ENCODE assay signal across 25 cellular contexts in the genomic region with DNA sequence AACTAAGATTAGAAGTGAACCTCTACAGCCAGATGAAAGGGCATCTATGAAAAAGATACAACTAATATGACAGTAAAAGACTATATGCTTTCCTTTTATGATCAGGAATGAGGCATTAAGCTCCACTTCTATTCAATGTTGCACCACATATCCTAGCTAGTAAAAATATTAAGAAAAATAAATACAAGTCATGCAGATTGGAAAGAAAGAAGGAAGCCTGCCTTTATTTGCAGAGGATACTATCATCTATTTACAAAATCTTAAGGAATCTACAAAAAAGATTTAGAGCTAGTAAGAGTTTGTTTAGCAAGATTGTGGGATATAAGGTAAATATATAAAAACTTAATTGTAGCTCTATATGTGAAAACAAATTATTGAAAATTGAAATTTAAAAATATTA.
"Had no signal": no experiment of that assay in that cellular context is flagged by ENCODE, and none has a peak within 500 bp of the region (broad histone marks: within the 10 kb centered on the region; RNA-seq: fewer than 3 reads in every experiment).

No MANE protein-coding gene starts in this region.

- H3K27me3 ChIP-seq: colonic mucosa, dorsolateral prefrontal cortex, esophagus muscularis mucosa, esophagus squamous epithelium, foreskin keratinocyte, gastrocnemius medialis, gastroesophageal sphincter, heart left ventricle, heart right ventricle, hepatocyte had no signal

- H3K27ac ChIP-seq: colonic mucosa, coronary artery, dorsolateral prefrontal cortex, epithelial cell of prostate, esophagus muscularis mucosa, esophagus squamous epithelium, foreskin keratinocyte, gastrocnemius medialis, gastroesophageal sphincter, heart left ventricle, heart right ventricle, hepatocyte had no signal

- H3K9me3 ChIP-seq: colonic mucosa, esophagus muscularis mucosa, esophagus squamous epithelium, gastrocnemius medialis had no signal

- H3K79me2 ChIP-seq: hepatocyte had no signal

- H3K4me3 ChIP-seq: colonic mucosa, coronary artery, dorsolateral prefrontal cortex, esophagus muscularis mucosa, esophagus squamous epithelium, gastrocnemius medialis, gastroesophageal sphincter, heart left ventricle, heart right ventricle, hepatocyte had no signal

- ATAC-seq: effector memory CD8-positive, alpha-beta T cell; esophagus mucosa; foreskin keratinocyte; gastrocnemius medialis; gastroesophageal sphincter; heart left ventricle; heart right ventricle had no signal

- H3K4me1 ChIP-seq: colonic mucosa, esophagus muscularis mucosa, esophagus squamous epithelium, foreskin keratinocyte, gastrocnemius medialis, gastroesophageal sphincter, heart left ventricle, heart right ventricle had no signal

- H3K36me3 ChIP-seq: colonic mucosa, esophagus muscularis mucosa, esophagus squamous epithelium, gastrocnemius medialis, gastroesophageal sphincter, heart left ventricle had no signal

- DNase-seq: colonic mucosa; cortex of kidney; dermis blood vessel endothelial cell; dorsolateral prefrontal cortex; effector CD4-positive, alpha-beta T cell; effector CD8-positive, alpha-beta T cell; effector memory CD4-positive, alpha-beta T cell; effector memory CD8-positive, alpha-beta T cell; endodermal cell; erythroblast; esophagus squamous epithelium; foreskin fibroblast; foreskin keratinocyte; foreskin melanocyte; gastrocnemius medialis; glutamatergic neuron; head of caudate nucleus; heart left ventricle; heart right ventricle had no signal

- H2AFZ ChIP-seq: hepatocyte had no signal

- H3K4me2 ChIP-seq: hepatocyte had no signal
